In genomic region chr13:40388617-40389016, GRCh38 we compare ENCODE assay signal across 7 cellular contexts.
A peak's percentile ranks its signal among the peaks of the same experiment; 100 is the strongest.
DNase-seq lines count a peak whose midpoint lies in the region; ATAC-seq, FAIRE-seq and TF ChIP-seq lines count a peak whose summit lies in the region.

No MANE protein-coding gene starts in this region.

- H3K27ac ChIP-seq in ascending aorta (no peak overlapping the region), smooth muscle cell (ENCODE audit: low read depth) (no peak overlapping the region)

- peak; percentile 98 for ATAC-seq in GM19025 (IDR thresholded peaks at IDR 0.05; ENCODE audit: low read depth, unreplicated experiment)
- peak; percentile 98 for ATAC-seq in HG03045 (IDR thresholded peaks at IDR 0.05; ENCODE audit: unreplicated experiment)

- no peak overlapping the region for H3K9ac ChIP-seq in smooth muscle cell (ENCODE audit: low read depth)

- H4K20me1 ChIP-seq in smooth muscle cell (ENCODE audit: low read depth), result no peaks in the 10 kb centered on the region

- TF ChIP-seq POLR2A in H54 (IDR thresholded peaks at IDR 0.05; ENCODE audit: low read depth, low read length), result no peak

- H3K4me3 ChIP-seq in ascending aorta (no peak overlapping the region), smooth muscle cell (no peak overlapping the region)

- peaks cover 16% of the 10 kb centered on the region for H3F3A ChIP-seq in smooth muscle cell (ENCODE audit: low read depth)

- TF ChIP-seq CTCF in ascending aorta (IDR thresholded peaks at IDR 0.05) (no peak), smooth muscle cell (IDR thresholded peaks at IDR 0.05; ENCODE audit: borderline replicate concordance, insufficient read depth, poor library complexity, severe bottlenecking) (no peak)

- H3K4me1 ChIP-seq in ascending aorta, result no peaks in the 10 kb centered on the region
- peaks cover 46% of the 10 kb centered on the region for H3K4me1 ChIP-seq in smooth muscle cell (ENCODE audit: low read depth)

- no peaks in the 10 kb centered on the region for H3K9me3 ChIP-seq in ascending aorta
- no peaks in the 10 kb centered on the region for H3K9me3 ChIP-seq in smooth muscle cell (replicated peaks; ENCODE audit: low read depth)

- intact Hi-C loops in ascending aorta (cut with DNase I), result no loop called here

- H3K27me3 ChIP-seq in ascending aorta, result no peaks in the 10 kb centered on the region
- no peaks in the 10 kb centered on the region for H3K27me3 ChIP-seq in smooth muscle cell (ENCODE audit: low read depth)

- no peaks in the 10 kb centered on the region for H3K36me3 ChIP-seq in ascending aorta
- no peaks in the 10 kb centered on the region for H3K36me3 ChIP-seq in smooth muscle cell (ENCODE audit: low read depth)

- peak overlapping the region; percentile 66 for H2AFZ ChIP-seq in smooth muscle cell (ENCODE audit: low read depth)

- DNase-seq in T-helper 2 cell (peak; percentile 22 to 99 (median 58)), ascending aorta (ENCODE audit: low spot score in 2 of 2) (peak; percentile 36 to 72), smooth muscle cell (lab: John Stamatoyannopoulos, UW; ENCODE audit: unreplicated experiment) (no peak), H54 (ENCODE audit: insufficient read length, low spot score) (no peak), NCI-H1417 (lab: John Stamatoyannopoulos, UW) (no peak)

- H3K4me2 ChIP-seq in smooth muscle cell, result peak overlapping the region; percentile 16

- WGBS in smooth muscle cell (ENCODE audit: low lambda C conversion rate), result 46% methylated on average over 11 of the region's 11 CpGs

- no peak for FAIRE-seq in H54 (lab: Jason Lieb, UNC)

- H3K79me2 ChIP-seq in smooth muscle cell (ENCODE audit: low read depth), result no peaks in the 10 kb centered on the region

Comparison
In these comparisons a context has a peak if more than half of its experiments do, and no peak if none do; other contexts are left out.
1. DNase-seq: peak in T-helper 2 cell (5 of 5) and ascending aorta (2 of 2); none in smooth muscle cell (single experiment), H54 (single experiment) and NCI-H1417 (0 of 3).